ENCODE assay signal across 21 cellular contexts in genomic region chr2:228015741-228016140, GRCh38.
"Had no signal": no experiment of that assay in that cellular context is flagged by ENCODE, and none has a peak within 500 bp of the region (broad histone marks: within the 10 kb centered on the region; RNA-seq: fewer than 3 reads in every experiment).

No MANE protein-coding gene starts in this region.

- DNase-seq: colonic mucosa; cortex of kidney; effector CD8-positive, alpha-beta T cell; effector memory CD8-positive, alpha-beta T cell; erythroblast; esophagus squamous epithelium; foreskin fibroblast; foreskin melanocyte; gastrocnemius medialis; glutamatergic neuron; head of caudate nucleus; heart right ventricle; hippocampal formation; left cardiac atrium; left lung; left ventricle myocardium superior; lower lobe of right lung; mesenchymal stem cell; mucosa of descending colon had no signal

- H3K4me1 ChIP-seq: colonic mucosa, esophagus squamous epithelium, gastrocnemius medialis, heart right ventricle, left lung, lower lobe of right lung had no signal

- H3K36me3 ChIP-seq: colonic mucosa, esophagus squamous epithelium, gastrocnemius medialis, left lung, lower lobe of right lung had no signal

- H3K27ac ChIP-seq: colonic mucosa, epithelial cell of prostate, esophagus squamous epithelium, gastrocnemius medialis, heart right ventricle, left lung, lower lobe of right lung had no signal

- ATAC-seq: effector memory CD8-positive, alpha-beta T cell; esophagus mucosa; gastrocnemius medialis; heart right ventricle; left cardiac atrium; left lung; left ventricle myocardium superior; lower lobe of right lung; mucosa of descending colon had no signal

- H3K9me3 ChIP-seq: colonic mucosa, esophagus squamous epithelium, gastrocnemius medialis, lower lobe of right lung, mucosa of descending colon had no signal

- H3K4me3 ChIP-seq: colonic mucosa, esophagus squamous epithelium, gastrocnemius medialis, heart right ventricle, left lung, lower lobe of right lung, mucosa of descending colon had no signal

- H3K27me3 ChIP-seq: colonic mucosa, esophagus squamous epithelium, gastrocnemius medialis, heart right ventricle, left lung had no signal
